25 cellular contexts compared by ENCODE assay signal in genomic region chr14:24895622-24896021, GRCh38.
"Had no signal": no experiment of that assay in that cellular context is flagged by ENCODE, and none has a peak within 500 bp of the region (broad histone marks: within the 10 kb centered on the region; RNA-seq: fewer than 3 reads in every experiment).

No MANE protein-coding gene starts in this region.

- H3K27ac ChIP-seq: epithelial cell of prostate, left lung, neutrophil, spleen, testis had no signal

- H3K27me3 ChIP-seq: esophagus squamous epithelium, heart right ventricle, left lung, neutrophil, right atrium auricular region, testis had no signal

- H3K4me3 ChIP-seq: esophagus squamous epithelium, heart right ventricle, left lung, lung, mucosa of descending colon, right atrium auricular region, spleen, testis had no signal

- H3K9me3 ChIP-seq: neutrophil, testis had no signal

- H3K36me3 ChIP-seq: esophagus squamous epithelium, heart right ventricle, left lung, neutrophil, right atrium auricular region, spleen had no signal

- ATAC-seq: activated CD8-positive, alpha-beta T cell treated with anti-CD3 and anti-CD28 coated beads for 36 hours; activated T-cell treated with anti-CD3 and anti-CD28 coated beads, Interleukin-2, amount 50 U/mL, for 4 hours; activated T-helper 17 cell treated with anti-CD3 and anti-CD28 coated beads, Interleukin-2, amount 50 U/mL, for 72 hours; left lung; mucosa of descending colon had no signal

- DNase-seq: activated CD4-positive, alpha-beta T cell treated with anti-CD3 and anti-CD28 coated beads for 1 hour; activated CD4-positive, alpha-beta T cell treated with anti-CD3 and anti-CD28 coated beads, Interleukin-2, amount 50 U/mL, for 1 hour; activated CD8-positive, alpha-beta T cell treated with anti-CD3 and anti-CD28 coated beads for 36 hours; activated gamma-delta T cell treated with Interleukin-2 at 50 U/mL for 16 hours; activated naive CD4-positive, alpha-beta T cell treated with anti-CD3 and anti-CD28 coated beads, Interleukin-2, amount 50 U/mL, for 16 hours; activated T-cell treated with anti-CD3 and anti-CD28 coated beads, Interleukin-2, amount 50 U/mL, for 4 hours; amygdala; caudate nucleus; dermis blood vessel endothelial cell; effector CD8-positive, alpha-beta T cell; esophagus squamous epithelium; foreskin melanocyte; heart right ventricle; left lung; mucosa of descending colon; spleen; stimulated activated naive CD4-positive, alpha-beta T cell; T-helper 9 cell; testis; trophoblast cell had no signal

- H3K4me1 ChIP-seq: left lung, spleen, testis had no signal
